9 cellular contexts compared by ENCODE assay signal in the genomic region with DNA sequence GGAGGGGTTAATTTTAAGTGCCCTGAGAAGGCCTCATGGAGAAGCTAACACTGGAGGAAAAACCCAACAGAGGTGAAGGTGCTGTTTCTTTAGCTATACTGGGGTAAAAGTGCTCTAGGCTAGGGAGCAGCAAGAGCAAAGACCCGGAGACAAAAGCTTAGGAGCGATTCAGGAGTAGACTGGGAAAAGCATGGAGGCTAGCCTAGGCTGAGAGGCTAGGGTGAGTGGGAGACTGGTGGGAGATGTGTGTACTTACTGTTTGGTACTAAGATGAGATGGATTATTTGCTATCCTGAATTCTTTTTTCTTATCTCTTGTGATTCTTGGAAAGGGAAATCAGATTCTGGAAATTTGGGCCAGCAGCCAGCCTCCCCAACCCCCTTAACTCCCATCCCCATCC. TPM values are rescaled to one million over a fixed set of nuclear protein-coding genes. Genes with fewer than 3 reads are reported as not detected.
DNase-seq lines count a peak whose midpoint lies in the region; ATAC-seq and TF ChIP-seq lines count a peak whose summit lies in the region.
"Had no signal": no experiment of that assay in that cellular context is flagged by ENCODE, and none has a peak within 500 bp of the region (broad histone marks: within the 10 kb centered on the region; RNA-seq: fewer than 3 reads in every experiment).

No MANE protein-coding gene starts in this region.

- DNase-seq in MM.1S, result no peak
- DNase-seq in neural crest cell (ENCODE audit: low read depth, low spot score), result no peak
- no peak for DNase-seq in middle frontal gyrus (ENCODE audit: extremely low spot score, low spot score)
- no peak for DNase-seq in epidermal melanocyte (ENCODE audit: insufficient read length, low spot score)
- no peak for DNase-seq in GM19238 (ENCODE audit: insufficient read length, low spot score)
- DNase-seq in left colon, result no peak

- no peak overlapping the region for H2AFZ ChIP-seq in MM.1S (ENCODE audit: low read length)

- H4K20me1 ChIP-seq in DOHH2 (ENCODE audit: control insufficient read depth, insufficient read depth, low read depth, low read length), result peaks cover 11% of the 10 kb centered on the region; the same call in 1 of the 2 replicates
- H4K20me1 ChIP-seq in MM.1S (ENCODE audit: insufficient read depth, low read length), result peaks cover 4% of the 10 kb centered on the region; the same call in 1 of the 2 replicates

- TF ChIP-seq CTCF in DOHH2 (IDR thresholded peaks at IDR 0.05; ENCODE audit: low read depth, low read length, poor library complexity, severe bottlenecking) (no peak), MM.1S (IDR thresholded peaks at IDR 0.05; ENCODE audit: low read length) (no peak), neural crest cell (conservative IDR thresholded peaks at IDR 0.05) (no peak)

- peak overlapping the region; percentile 92 for H3K27ac Mint-ChIP-seq in dendritic cell treated with granulocyte-macrophage colony-stimulating factor and Interleukin-4, amounts not matched to agents 40 ng/mL and 50 ng/mL, for 4 days
- peak overlapping the region; percentile 16 for H3K27ac Mint-ChIP-seq in neural crest cell (ENCODE audit: unreplicated experiment)

- peak overlapping the region; percentile 93 for H3K4me3 Mint-ChIP-seq in dendritic cell treated with granulocyte-macrophage colony-stimulating factor and Interleukin-4, amounts not matched to agents 40 ng/mL and 50 ng/mL, for 4 days
- H3K4me3 Mint-ChIP-seq in neural crest cell, result peak overlapping the region; percentile 96

- no peak for ATAC-seq in left colon
- ATAC-seq: gastroesophageal sphincter had no signal

- H3K4me1 ChIP-seq in DOHH2 (ENCODE audit: control insufficient read depth, low read length), result peaks cover 28% of the 10 kb centered on the region
- H3K4me1 ChIP-seq in MM.1S (ENCODE audit: low read length), result peaks cover 22% of the 10 kb centered on the region

- peaks cover 41% of the 10 kb centered on the region for H3K36me3 ChIP-seq in DOHH2 (ENCODE audit: control insufficient read depth, low read length)
- H3K36me3 ChIP-seq in MM.1S (replicated peaks; ENCODE audit: insufficient read depth, low read length), result peaks cover 5% of the 10 kb centered on the region; the same call in 1 of the 2 replicates

- H3K27me3 ChIP-seq in DOHH2 (ENCODE audit: control insufficient read depth, low read length) (no peaks in the 10 kb centered on the region), MM.1S (replicated peaks; ENCODE audit: insufficient read depth, low read length) (no peaks in the 10 kb centered on the region)
- H3K27me3 ChIP-seq: gastroesophageal sphincter had no signal

- peak overlapping the region; percentile 91 for H3K4me3 ChIP-seq in DOHH2 (ENCODE audit: low read length)
- H3K4me3 ChIP-seq in MM.1S (ENCODE audit: low read length), result no peak overlapping the region; the same call in 1 of the 2 replicates

- peak overlapping the region; percentile 95; the same call in 1 of the 2 replicates for H3K9ac ChIP-seq in MM.1S (ENCODE audit: low read length)

- H3F3A ChIP-seq in DOHH2 (ENCODE audit: control insufficient read depth, insufficient read depth) (no peaks in the 10 kb centered on the region), MM.1S (ENCODE audit: insufficient read depth, low read length) (0 out of 2 replicates have a peak, but pooled peaks cover 3% of the 10 kb centered on the region)

- H3K27me3 Mint-ChIP-seq in dendritic cell treated with granulocyte-macrophage colony-stimulating factor and Interleukin-4, amounts not matched to agents 40 ng/mL and 50 ng/mL, for 4 days, result peaks cover 2% of the 10 kb centered on the region
- peaks cover 4% of the 10 kb centered on the region for H3K27me3 Mint-ChIP-seq in neural crest cell (ENCODE audit: low read depth)

- H3K27ac ChIP-seq in DOHH2 (ENCODE audit: low read depth, low read length) (no peak overlapping the region), MM.1S (ENCODE audit: low read length) (no peak overlapping the region)
- H3K27ac ChIP-seq: gastroesophageal sphincter had no signal

- H3K4me2 ChIP-seq in DOHH2 (ENCODE audit: low read length) (peak overlapping the region; percentile 88), MM.1S (ENCODE audit: low read depth, low read length) (peak overlapping the region; percentile 87)

- no peaks in the 10 kb centered on the region for H3K9me2 ChIP-seq in DOHH2 (replicated peaks; ENCODE audit: control insufficient read depth, low read length)
- H3K9me2 ChIP-seq in MM.1S (replicated peaks; ENCODE audit: insufficient read depth, low read length), result no peaks in the 10 kb centered on the region

- no peaks in the 10 kb centered on the region for H3K9me3 Mint-ChIP-seq in dendritic cell treated with granulocyte-macrophage colony-stimulating factor and Interleukin-4, amounts not matched to agents 40 ng/mL and 50 ng/mL, for 4 days
- peaks cover 7% of the 10 kb centered on the region for H3K9me3 Mint-ChIP-seq in neural crest cell

- H3K36me3 Mint-ChIP-seq in dendritic cell treated with granulocyte-macrophage colony-stimulating factor and Interleukin-4, amounts not matched to agents 40 ng/mL and 50 ng/mL, for 4 days (ENCODE audit: low read depth), result peaks cover 55% of the 10 kb centered on the region
- peaks cover 10% of the 10 kb centered on the region for H3K36me3 Mint-ChIP-seq in neural crest cell (ENCODE audit: low read depth)

- H3K4me1 Mint-ChIP-seq in dendritic cell treated with granulocyte-macrophage colony-stimulating factor and Interleukin-4, amounts not matched to agents 40 ng/mL and 50 ng/mL, for 4 days (ENCODE audit: low read depth), result peaks cover 35% of the 10 kb centered on the region
- H3K4me1 Mint-ChIP-seq in neural crest cell, result peaks cover 41% of the 10 kb centered on the region

- H3K9me3 ChIP-seq in DOHH2 (ENCODE audit: control insufficient read depth, insufficient read depth, low read length) (no peaks in the 10 kb centered on the region), MM.1S (replicated peaks; ENCODE audit: insufficient read depth, low read length) (no peaks in the 10 kb centered on the region)
- H3K9me3 ChIP-seq: gastroesophageal sphincter had no signal

- intact Hi-C loops in dendritic cell treated with granulocyte-macrophage colony-stimulating factor and Interleukin-4, amounts not matched to agents 40 ng/mL and 50 ng/mL, for 4 days (cut with micrococcal nuclease), result no loop called here
- intact Hi-C loops in left colon (cut with DNase I, micrococcal nuclease), result no loop called here

- peaks cover 69% of the 10 kb centered on the region for H3K79me2 ChIP-seq in DOHH2 (ENCODE audit: control insufficient read depth, low read length)
- peaks cover 69% of the 10 kb centered on the region for H3K79me2 ChIP-seq in MM.1S (ENCODE audit: low read length)

RNA-seq across cellular contexts. Expression of gene GIGYF2, which starts 2.0 kb away (rescaled TPM):
- 70.3 and 71.4 TPM in 2 replicates for total RNA-seq in neural crest cell
- 10 to 100 TPM; 55.4 to 66.3 TPM for total RNA-seq in left colon
